ENCODE assay signal across 3 cellular contexts in genomic region chr7:132350741-132351140, GRCh38.
"Had no signal": no experiment of that assay in that cellular context is flagged by ENCODE, and none has a peak within 500 bp of the region (broad histone marks: within the 10 kb centered on the region; RNA-seq: fewer than 3 reads in every experiment).

No MANE protein-coding gene starts in this region.

- H3K4me3 ChIP-seq: GM12878 had no signal

- DNase-seq: GDM1, GF-D8 had no signal

- ATAC-seq: GM12878 had no signal
